Comparison of ENCODE assay signal across 8 cellular contexts in the genomic region with DNA sequence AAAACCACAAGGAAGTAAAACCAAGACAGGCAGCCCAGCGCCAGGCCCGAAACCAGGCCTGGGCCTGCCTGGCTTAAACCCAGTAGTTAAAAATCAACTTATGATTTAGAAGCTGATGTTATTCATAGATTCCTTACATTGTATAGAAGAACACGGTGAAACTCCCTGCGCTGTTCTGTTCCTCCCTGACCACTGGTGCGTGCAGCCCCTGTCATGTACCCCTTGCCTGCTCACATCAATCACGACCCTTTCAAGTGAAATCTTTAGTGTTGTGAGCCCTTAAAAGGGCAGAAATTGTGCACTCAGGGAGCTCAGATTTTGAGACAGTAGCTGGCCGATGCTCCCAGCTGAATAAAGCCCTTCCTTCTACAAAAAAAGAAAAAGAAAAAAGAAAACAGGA. TPM values are rescaled to one million over a fixed set of nuclear protein-coding genes. Genes with fewer than 3 reads are reported as not detected.
A peak's percentile ranks its signal among the peaks of the same experiment; 100 is the strongest.
DNase-seq lines count a peak whose midpoint lies in the region; FAIRE-seq and TF ChIP-seq lines count a peak whose summit lies in the region.
"Not testable (repeated sequence)": the region's sequence is repeated elsewhere in the genome, so short reads cannot be mapped to it uniquely, and the experiment has no call there.
"Had no signal": no experiment of that assay in that cellular context is flagged by ENCODE, and none has a peak within 500 bp of the region (broad histone marks: within the 10 kb centered on the region; RNA-seq: fewer than 3 reads in every experiment).

No MANE protein-coding gene starts in this region.

- not testable (repeated sequence) for H2AK5ac ChIP-seq in mesenchymal stem cell (ENCODE audit: low read length, severe bottlenecking); neuronal stem cell (ENCODE audit: low read depth, low read length)

- H3K27me3 Mint-ChIP-seq in chondrocyte (ENCODE audit: low read depth) = peaks cover 30% of the 10 kb centered on the region
- H3K27me3 Mint-ChIP-seq in glutamatergic neuron (ENCODE audit: unreplicated experiment); nephron progenitor cell (ENCODE audit: low read depth, poor library complexity): not testable (repeated sequence)

- not testable (repeated sequence) for H3K9me3 Mint-ChIP-seq in chondrocyte (ENCODE audit: low read depth); glutamatergic neuron (ENCODE audit: unreplicated experiment)
- H3K9me3 Mint-ChIP-seq in nephron progenitor cell = peaks cover 24% of the 10 kb centered on the region

- H3K36me3 Mint-ChIP-seq in chondrocyte (ENCODE audit: low read depth); glutamatergic neuron (ENCODE audit: unreplicated experiment); nephron progenitor cell (ENCODE audit: low read depth): not testable (repeated sequence)

- H3K4me3 ChIP-seq in mesenchymal stem cell (ENCODE audit: insufficient read depth in 1 of 2, low read depth in 1 of 2, low read length in 2 of 2); neuronal stem cell (ENCODE audit: low read length in 2 of 2): not testable (repeated sequence)

- not testable (repeated sequence) for H3K4ac ChIP-seq in mesenchymal stem cell (ENCODE audit: low read depth in 1 of 2, low read length in 2 of 2); neuronal stem cell (ENCODE audit: low read length)

- not testable (repeated sequence) for TF ChIP-seq CTCF in chondrocyte (IDR thresholded peaks at IDR 0.05); glutamatergic neuron (IDR thresholded peaks at IDR 0.05; ENCODE audit: partially characterized antibody, unreplicated experiment); nephron progenitor cell (IDR thresholded peaks at IDR 0.05)

- not testable (repeated sequence) for H2AFZ ChIP-seq in mesenchymal stem cell (ENCODE audit: low read depth, low read length)
- peak overlapping the region; percentile 61 for H2AFZ ChIP-seq in neuronal stem cell (ENCODE audit: low read length)

- not testable (repeated sequence) for H2BK15ac ChIP-seq in mesenchymal stem cell (ENCODE audit: low read depth, poor library complexity, severe bottlenecking); neuronal stem cell (ENCODE audit: low read length)

- H3K9ac ChIP-seq in mesenchymal stem cell (ENCODE audit: low read length); neuronal stem cell (ENCODE audit: low read depth, low read length, poor library complexity): not testable (repeated sequence)

- H3K79me1 ChIP-seq in mesenchymal stem cell (replicated peaks; ENCODE audit: low read length, poor library complexity, severe bottlenecking); neuronal stem cell (ENCODE audit: low read depth, low read length): not testable (repeated sequence)

- H3K18ac ChIP-seq in mesenchymal stem cell (ENCODE audit: low read depth in 1 of 2, low read length in 2 of 2); neuronal stem cell (ENCODE audit: low read length): not testable (repeated sequence)

- not testable (repeated sequence) for H3K4me1 Mint-ChIP-seq in chondrocyte (ENCODE audit: low read depth); glutamatergic neuron (ENCODE audit: low read depth, unreplicated experiment)
- H3K4me1 Mint-ChIP-seq in nephron progenitor cell = peaks cover 28% of the 10 kb centered on the region

- H3K4me1 ChIP-seq in mesenchymal stem cell (ENCODE audit: control insufficient read depth, insufficient read depth, low read depth, low read length); neuronal stem cell (ENCODE audit: control insufficient read depth in 2 of 2, insufficient read depth in 1 of 2, low read depth in 1 of 2, low read length in 2 of 2): not testable (repeated sequence)

- DNase-seq in RCC 7860 (ENCODE audit: low spot score) = peak; percentile 69
- not testable (repeated sequence) for DNase-seq in chondrocyte (ENCODE audit: low spot score); glutamatergic neuron; mesenchymal stem cell; neuronal stem cell (ENCODE audit: low spot score)
- DNase-seq in nephron progenitor cell = peak; percentile 28

- FAIRE-seq in RCC 7860 (lab: Jason Lieb, UNC) = peak; percentile 97

- H4K8ac ChIP-seq in mesenchymal stem cell (ENCODE audit: low read length); neuronal stem cell (ENCODE audit: low read depth, low read length): not testable (repeated sequence)

- peak overlapping the region; percentile 15 for H3K27ac Mint-ChIP-seq in chondrocyte (ENCODE audit: unreplicated experiment)
- H3K27ac Mint-ChIP-seq in glutamatergic neuron (ENCODE audit: unreplicated experiment) = peak overlapping the region; percentile 94
- H3K27ac Mint-ChIP-seq in nephron progenitor cell = peak overlapping the region; percentile 26

- H3K4me2 ChIP-seq in mesenchymal stem cell (ENCODE audit: low read length, poor library complexity, severe bottlenecking); neuronal stem cell (ENCODE audit: insufficient read depth, low read length, poor library complexity, severe bottlenecking): not testable (repeated sequence)

- H3K36me3 ChIP-seq in mesenchymal stem cell (ENCODE audit: control insufficient read depth in 1 of 2, insufficient read depth in 2 of 2, low read depth in 1 of 2, low read length in 2 of 2); neuronal stem cell (replicated peaks in 1 of 2; ENCODE audit: control insufficient read depth in 2 of 2, insufficient read depth in 2 of 2, low read length in 2 of 2): not testable (repeated sequence)

- H3K14ac ChIP-seq in mesenchymal stem cell (ENCODE audit: low read length in 2 of 2); neuronal stem cell (ENCODE audit: low read length): not testable (repeated sequence)

- 40% methylated on average over 1 of the region's 7 CpGs for WGBS in mesenchymal stem cell
- WGBS in neuronal stem cell (ENCODE audit: extremely low coverage in 2 of 2, insufficient read length in 2 of 2, insufficient replicate concordance in 1 of 2), 2 donors = no CpG with 5 or more reads among the region's 7 CpGs

- H3K27me3 ChIP-seq in mesenchymal stem cell (ENCODE audit: control insufficient read depth in 1 of 2, insufficient read depth in 1 of 2, low read length in 2 of 2); neuronal stem cell (ENCODE audit: control insufficient read depth in 3 of 3, insufficient read depth in 3 of 3, low read depth in 1 of 3, low read length in 3 of 3): not testable (repeated sequence)

- H2BK5ac ChIP-seq in mesenchymal stem cell (ENCODE audit: low read depth, low read length, poor library complexity, severe bottlenecking); neuronal stem cell (ENCODE audit: low read length): not testable (repeated sequence)

- H3K27ac ChIP-seq in mesenchymal stem cell (ENCODE audit: low read length, poor library complexity, severe bottlenecking) = peak overlapping the region; percentile 71
- not testable (repeated sequence) for H3K27ac ChIP-seq in neuronal stem cell (replicated peaks; ENCODE audit: low read length)

- H3K4me3 Mint-ChIP-seq in chondrocyte (ENCODE audit: unreplicated experiment); glutamatergic neuron (ENCODE audit: unreplicated experiment): not testable (repeated sequence)
- H3K4me3 Mint-ChIP-seq in nephron progenitor cell = peak overlapping the region; percentile 64

- not testable (repeated sequence) for H2BK12ac ChIP-seq in mesenchymal stem cell (ENCODE audit: low read length in 2 of 2); neuronal stem cell (ENCODE audit: low read length)

- not testable (repeated sequence) for H4K91ac ChIP-seq in mesenchymal stem cell (ENCODE audit: low read length); neuronal stem cell (ENCODE audit: low read depth, low read length, poor library complexity)

- H3K9me3 ChIP-seq in mesenchymal stem cell (ENCODE audit: control insufficient read depth, low read length); neuronal stem cell (replicated peaks in 1 of 2; ENCODE audit: control insufficient read depth in 2 of 2, insufficient read depth in 1 of 2, low read depth in 1 of 2, low read length in 2 of 2): not testable (repeated sequence)

- not testable (repeated sequence) for H3K23ac ChIP-seq in mesenchymal stem cell (ENCODE audit: low read length in 2 of 2); neuronal stem cell (ENCODE audit: low read depth, low read length, poor library complexity)

- not testable (repeated sequence) for H2BK120ac ChIP-seq in mesenchymal stem cell (ENCODE audit: low read depth, low read length); neuronal stem cell (ENCODE audit: low read depth, low read length)

RNA-seq across cellular contexts. Expression of a gene that starts 50.5 kb away (rescaled TPM):
- 5.5 to 11.4 TPM (median 10.5 TPM) in 3 replicates for total RNA-seq in chondrocyte
- total RNA-seq in glutamatergic neuron (ENCODE audit: unreplicated experiment) = 63.8 TPM
- polyA plus RNA-seq in mesenchymal stem cell (2013, experiment 1 of 2) = 0.72 TPM
- polyA plus RNA-seq in mesenchymal stem cell (2013, experiment 2 of 2) = 0.73 TPM
- 7.1 TPM for polyA plus RNA-seq in neuronal stem cell (2013, experiment 1 of 2)
- 7.5 TPM for polyA plus RNA-seq in neuronal stem cell (2013, experiment 2 of 2)
- total RNA-seq: A673, G401 had no signal

Comparison
In these comparisons a context has a peak if more than half of its experiments do, and no peak if none do; other contexts are left out.
1. H3K27ac Mint-ChIP-seq: peak in every context shown above with its lines; median percentile 94 in glutamatergic neuron; 26 in nephron progenitor cell; 15 in chondrocyte.